1 cellular context compared by ENCODE assay signal in the genomic region with DNA sequence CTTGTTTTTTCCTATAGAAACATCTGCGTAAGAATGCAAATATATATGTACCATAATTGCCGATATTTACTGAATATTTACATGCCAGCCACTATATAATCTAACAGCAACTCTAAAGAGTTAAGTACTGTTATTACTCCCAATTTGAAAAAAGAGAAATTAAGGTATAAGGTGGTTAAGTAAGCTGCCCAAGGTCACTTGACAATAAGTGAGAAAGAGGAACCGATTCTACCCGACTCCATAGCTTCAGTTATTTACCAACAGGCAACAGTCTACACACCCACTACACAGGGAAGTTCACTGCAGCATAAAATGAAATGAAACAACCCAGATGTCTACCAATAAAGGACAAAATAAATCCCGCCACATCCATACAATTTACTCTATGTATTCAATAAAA.
TF ChIP-seq lines count a peak whose summit lies in the region.

No MANE protein-coding gene starts in this region.

TF ChIP-seq in HepG2, 621 proteins besides CTCF, POLR2A, EP300 and RAD21 (continued from another document):
- TF ChIP-seq TCF12 (IDR thresholded peaks at IDR 0.05) (no peak), TCF12 (CRISPR knock-in tag; IDR thresholded peaks at IDR 0.05) (no peak), ZNF446 (CRISPR knock-in tag; IDR thresholded peaks at IDR 0.05) (no peak), KDM2A (CRISPR knock-in tag; IDR thresholded peaks at IDR 0.05; ENCODE audit: borderline replicate concordance, low read depth) (no peak), NRL (CRISPR knock-in tag; IDR thresholded peaks at IDR 0.05; ENCODE audit: borderline replicate concordance) (no peak), ZKSCAN1 (IDR thresholded peaks at IDR 0.05; ENCODE audit: low read length) (no peak), ZNF777 (CRISPR knock-in tag; IDR thresholded peaks at IDR 0.05) (no peak), ZNF577 (CRISPR knock-in tag; IDR thresholded peaks at IDR 0.05; ENCODE audit: borderline replicate concordance, low read depth) (no peak), AGO1 (IDR thresholded peaks at IDR 0.05; ENCODE audit: low read depth, low read length, poor library complexity, severe bottlenecking) (no peak), KDM6A (CRISPR knock-in tag; IDR thresholded peaks at IDR 0.05; ENCODE audit: low read depth) (no peak)
- TF ChIP-seq, protein P1, sequence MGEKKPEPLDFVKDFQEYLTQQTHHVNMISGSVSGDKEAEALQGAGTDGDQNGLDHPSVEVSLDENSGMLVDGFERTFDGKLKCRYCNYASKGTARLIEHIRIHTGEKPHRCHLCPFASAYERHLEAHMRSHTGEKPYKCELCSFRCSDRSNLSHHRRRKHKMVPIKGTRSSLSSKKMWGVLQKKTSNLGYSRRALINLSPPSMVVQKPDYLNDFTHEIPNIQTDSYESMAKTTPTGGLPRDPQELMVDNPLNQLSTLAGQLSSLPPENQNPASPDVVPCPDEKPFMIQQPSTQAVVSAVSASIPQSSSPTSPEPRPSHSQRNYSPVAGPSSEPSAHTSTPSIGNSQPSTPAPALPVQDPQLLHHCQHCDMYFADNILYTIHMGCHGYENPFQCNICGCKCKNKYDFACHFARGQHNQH (CRISPR knock-in tag; IDR thresholded peaks at IDR 0.05): no peak
- TF ChIP-seq, protein P2, sequence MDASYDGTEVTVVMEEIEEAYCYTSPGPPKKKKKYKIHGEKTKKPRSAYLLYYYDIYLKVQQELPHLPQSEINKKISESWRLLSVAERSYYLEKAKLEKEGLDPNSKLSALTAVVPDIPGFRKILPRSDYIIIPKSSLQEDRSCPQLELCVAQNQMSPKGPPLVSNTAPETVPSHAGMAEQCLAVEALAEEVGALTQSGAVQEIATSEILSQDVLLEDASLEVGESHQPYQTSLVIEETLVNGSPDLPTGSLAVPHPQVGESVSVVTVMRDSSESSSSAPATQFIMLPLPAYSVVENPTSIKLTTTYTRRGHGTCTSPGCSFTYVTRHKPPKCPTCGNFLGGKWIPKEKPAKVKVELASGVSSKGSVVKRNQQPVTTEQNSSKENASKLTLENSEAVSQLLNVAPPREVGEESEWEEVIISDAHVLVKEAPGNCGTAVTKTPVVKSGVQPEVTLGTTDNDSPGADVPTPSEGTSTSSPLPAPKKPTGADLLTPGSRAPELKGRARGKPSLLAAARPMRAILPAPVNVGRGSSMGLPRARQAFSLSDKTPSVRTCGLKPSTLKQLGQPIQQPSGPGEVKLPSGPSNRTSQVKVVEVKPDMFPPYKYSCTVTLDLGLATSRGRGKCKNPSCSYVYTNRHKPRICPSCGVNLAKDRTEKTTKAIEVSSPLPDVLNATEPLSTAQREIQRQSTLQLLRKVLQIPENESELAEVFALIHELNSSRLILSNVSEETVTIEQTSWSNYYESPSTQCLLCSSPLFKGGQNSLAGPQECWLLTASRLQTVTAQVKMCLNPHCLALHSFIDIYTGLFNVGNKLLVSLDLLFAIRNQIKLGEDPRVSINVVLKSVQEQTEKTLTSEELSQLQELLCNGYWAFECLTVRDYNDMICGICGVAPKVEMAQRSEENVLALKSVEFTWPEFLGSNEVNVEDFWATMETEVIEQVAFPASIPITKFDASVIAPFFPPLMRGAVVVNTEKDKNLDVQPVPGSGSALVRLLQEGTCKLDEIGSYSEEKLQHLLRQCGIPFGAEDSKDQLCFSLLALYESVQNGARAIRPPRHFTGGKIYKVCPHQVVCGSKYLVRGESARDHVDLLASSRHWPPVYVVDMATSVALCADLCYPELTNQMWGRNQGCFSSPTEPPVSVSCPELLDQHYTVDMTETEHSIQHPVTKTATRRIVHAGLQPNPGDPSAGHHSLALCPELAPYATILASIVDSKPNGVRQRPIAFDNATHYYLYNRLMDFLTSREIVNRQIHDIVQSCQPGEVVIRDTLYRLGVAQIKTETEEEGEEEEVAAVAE (CRISPR knock-in tag; IDR thresholded peaks at IDR 0.05; ENCODE audit: borderline replicate concordance): no peak
